Comparison of ENCODE assay signal across 8 cellular contexts in the genomic region with DNA sequence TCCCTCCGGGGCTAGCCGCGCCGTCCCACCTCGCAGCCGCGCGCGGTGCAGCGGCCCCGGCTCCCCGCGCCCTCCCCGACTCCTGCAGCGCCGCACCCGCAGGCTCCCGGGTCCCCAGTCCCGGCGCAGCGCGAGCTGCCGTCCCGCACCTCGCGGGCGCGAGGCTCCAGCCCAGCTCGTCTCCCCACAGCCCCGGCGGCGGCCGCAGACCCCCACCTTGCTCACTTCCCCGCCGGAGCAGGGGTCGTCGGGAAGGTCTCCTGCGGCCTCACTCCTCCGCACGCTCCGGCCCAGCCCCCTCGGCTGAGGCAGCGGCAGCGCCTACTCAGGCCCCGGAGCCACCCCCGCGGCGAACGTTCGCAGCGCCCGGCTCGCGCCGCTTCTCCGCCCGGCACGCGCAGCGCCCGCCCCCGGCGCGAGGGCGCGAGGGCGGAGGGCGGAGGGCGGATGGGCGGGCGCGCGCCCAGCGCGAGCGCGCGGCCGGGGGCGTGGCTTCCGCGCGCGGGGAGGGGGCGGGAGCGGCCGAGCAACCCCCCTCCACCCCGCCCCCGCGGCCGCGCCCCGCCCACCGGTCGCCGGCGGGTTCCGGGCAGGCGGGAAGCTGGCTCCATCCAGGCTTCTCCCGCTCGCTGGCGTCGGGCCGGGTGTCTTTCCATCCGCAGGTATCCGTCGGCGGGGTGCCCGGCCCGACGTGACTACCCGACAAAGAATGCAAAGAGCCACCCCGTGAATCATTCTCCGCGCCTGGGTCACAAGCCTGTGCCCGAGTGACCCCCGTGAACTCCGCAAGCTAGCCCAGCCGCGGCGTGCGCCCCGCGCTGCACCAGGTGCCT. TPM values are rescaled to one million over a fixed set of nuclear protein-coding genes. Genes with fewer than 3 reads are reported as not detected.
A peak's percentile ranks its signal among the peaks of the same experiment; 100 is the strongest.
DNase-seq lines count a peak whose midpoint lies in the region; ATAC-seq and TF ChIP-seq lines count a peak whose summit lies in the region.

A gene (minus strand): TSS at position 408 of the 833 bp plus-strand sequence. CDS start 20,917 bp downstream, outside the sequence.

- ATAC-seq in GM21576 (IDR thresholded peaks at IDR 0.05; ENCODE audit: unreplicated experiment): peak; percentile 57
- peak; percentile 54 for ATAC-seq in thoracic aorta (ENCODE audit: insufficient number of reproducible peaks, low FRiP score, low read depth)

- H3K4me1 ChIP-seq in SK-N-SH (ENCODE audit: control insufficient read depth in 1 of 2, insufficient read depth in 2 of 2, low read depth in 1 of 2, low read length in 1 of 2) (peaks cover 9 to 16% of the 10 kb centered on the region in 2 experiments; a peak in 3 of 4 replicates), thoracic aorta (ENCODE audit: control insufficient read depth in 1 of 2, low read depth in 2 of 2) (peaks cover 9 to 15% of the 10 kb centered on the region in 2 donors)

- DNase-seq in DMS79 treated with DMSO at 0.1 percent for 48 hours (lab: John Stamatoyannopoulos, UW) (peak; percentile 58), SK-N-SH (peak; percentile 100), head of caudate nucleus (peak; percentile 37 to 87 (median 76)), osteocyte (ENCODE audit: extremely low spot score, unreplicated experiment) (peak; percentile 89), thoracic aorta (ENCODE audit: low spot score) (peak; percentile 61)
- peak; percentile 86 for DNase-seq in activated naive CD4-positive, alpha-beta T cell treated with anti-CD3 and anti-CD28 coated beads, Interleukin-2, amount 10 ng/mL, durations not matched to agents 7 days and 5 days

- H3K9ac ChIP-seq in SK-N-SH: peak within 1 kb of the TSS; percentile 73

- H3K27me3 ChIP-seq in SK-N-SH (ENCODE audit: insufficient read depth) (no peaks in the 10 kb centered on the region), thoracic aorta (replicated peaks; ENCODE audit: insufficient read depth) (no peaks in the 10 kb centered on the region)

- no peaks in the 10 kb centered on the region for H3K36me3 Mint-ChIP-seq in activated naive CD4-positive, alpha-beta T cell treated with anti-CD3 and anti-CD28 coated beads, Interleukin-2, amount 10 ng/mL, durations not matched to agents 7 days and 5 days
- no peaks in the 10 kb centered on the region for H3K36me3 Mint-ChIP-seq in osteocyte (ENCODE audit: unreplicated experiment)

- POLR2A ChIA-PET in SK-N-SH (lab: Yijun Ruan, JAX): interaction anchor here (0.5 to 0.8 kb wide), 3 partner anchors 12 to 308 kb away, joined by 3 read pairs; a partner anchor contains a TSS

- intact Hi-C loops in head of caudate nucleus (cut with DNase I): loop anchor here (10.0 kb wide), 1 partner anchor 69 kb away; no protein-coding TSS in a partner anchor

- peak within 1 kb of the TSS; percentile 89 for H2AFZ ChIP-seq in SK-N-SH (ENCODE audit: low read depth)

- peaks cover 31% of the 10 kb centered on the region for H3K4me1 Mint-ChIP-seq in activated naive CD4-positive, alpha-beta T cell treated with anti-CD3 and anti-CD28 coated beads, Interleukin-2, amount 10 ng/mL, durations not matched to agents 7 days and 5 days
- H3K4me1 Mint-ChIP-seq in osteocyte (ENCODE audit: unreplicated experiment): peaks cover 13% of the 10 kb centered on the region

- H3K4me3 ChIP-seq in SK-N-SH (ENCODE audit: low read depth in 2 of 2, low read length in 1 of 2): peak within 1 kb of the TSS; percentile 86 to 91
- H3K4me3 ChIP-seq in thoracic aorta: peak within 1 kb of the TSS; percentile 92

- H3K27ac Mint-ChIP-seq in activated naive CD4-positive, alpha-beta T cell treated with anti-CD3 and anti-CD28 coated beads, Interleukin-2, amount 10 ng/mL, durations not matched to agents 7 days and 5 days: peak within 1 kb of the TSS; percentile 87
- peak within 1 kb of the TSS; percentile 58 for H3K27ac Mint-ChIP-seq in osteocyte (ENCODE audit: unreplicated experiment)

- H3K4me3 Mint-ChIP-seq in activated naive CD4-positive, alpha-beta T cell treated with anti-CD3 and anti-CD28 coated beads, Interleukin-2, amount 10 ng/mL, durations not matched to agents 7 days and 5 days: peak within 1 kb of the TSS; percentile 84
- H3K4me3 Mint-ChIP-seq in osteocyte (ENCODE audit: unreplicated experiment): peak within 1 kb of the TSS; percentile 78

- H4K20me1 ChIP-seq in SK-N-SH (ENCODE audit: insufficient read depth): peaks cover 4% of the 10 kb centered on the region; the same call in 1 of the 2 replicates

- peak within 1 kb of the TSS; percentile 94 for H3K4me2 ChIP-seq in SK-N-SH

- TF ChIP-seq CTCF in SK-N-SH (IDR thresholded peaks at IDR 0.05): no peak
- TF ChIP-seq CTCF in osteocyte (IDR thresholded peaks at IDR 0.05): no peak
- TF ChIP-seq CTCF in thoracic aorta (IDR thresholded peaks at IDR 0.05): no peak

- TF ChIP-seq RAD21 in Ishikawa (IDR thresholded peaks at IDR 0.05; ENCODE audit: low read depth): no peak
- no peak for TF ChIP-seq RAD21 in SK-N-SH (IDR thresholded peaks at IDR 0.05; ENCODE audit: low read length)

- CTCF ChIA-PET in SK-N-SH (lab: Yijun Ruan, JAX): interaction anchor here (0.6 to 6.6 kb wide), 8 partner anchors 9 to 296 kb away, joined by 3 to 58 read pairs (median 4); no protein-coding TSS in a partner anchor
- CTCF ChIA-PET in activated naive CD4-positive, alpha-beta T cell treated with anti-CD3 and anti-CD28 coated beads, Interleukin-2, amount 10 ng/mL, durations not matched to agents 7 days and 5 days (lab: Charles Lee): interaction anchor here (1.9 to 3.4 kb wide), 3 partner anchors 26 to 66 kb away, joined by 4 to 15 read pairs (median 14); no protein-coding TSS in a partner anchor

- peak within 1 kb of the TSS in 1 of 2 experiments; percentile 78; a peak in 3 of 4 replicates for H3K27ac ChIP-seq in SK-N-SH (ENCODE audit: low read depth in 2 of 2, low read length in 1 of 2)
- H3K27ac ChIP-seq in thoracic aorta: peak within 1 kb of the TSS; percentile 80 to 89

- H3K36me3 ChIP-seq in SK-N-SH (replicated peaks in 1 of 2; ENCODE audit: control insufficient read depth in 1 of 2, insufficient read depth in 2 of 2, low read length in 1 of 2) (no peaks in the 10 kb centered on the region), thoracic aorta (no peaks in the 10 kb centered on the region)

- peaks cover 22% of the 10 kb centered on the region for H3F3A ChIP-seq in SK-N-SH (replicated peaks; ENCODE audit: insufficient read depth)

- peaks cover 29% of the 10 kb centered on the region for H3K79me2 ChIP-seq in SK-N-SH (ENCODE audit: insufficient read depth)

- TF ChIP-seq EP300 in Ishikawa (IDR thresholded peaks at IDR 0.05; ENCODE audit: borderline replicate concordance) (no peak), SK-N-SH (IDR thresholded peaks at IDR 0.05; ENCODE audit: borderline replicate concordance in 1 of 2, low read depth in 1 of 2, low read length in 1 of 2) (no peak)

- no peaks in the 10 kb centered on the region for H3K9me3 Mint-ChIP-seq in activated naive CD4-positive, alpha-beta T cell treated with anti-CD3 and anti-CD28 coated beads, Interleukin-2, amount 10 ng/mL, durations not matched to agents 7 days and 5 days
- peaks cover 4% of the 10 kb centered on the region for H3K9me3 Mint-ChIP-seq in osteocyte (ENCODE audit: unreplicated experiment)

- 14% methylated on average over 10 of the region's 124 CpGs for WGBS in SK-N-SH (ENCODE audit: low lambda C conversion rate)

- H3K9me2 ChIP-seq in SK-N-SH: no peaks in the 10 kb centered on the region

- no peaks in the 10 kb centered on the region for H3K9me3 ChIP-seq in SK-N-SH
- no peaks in the 10 kb centered on the region for H3K9me3 ChIP-seq in thoracic aorta

- H3K27me3 Mint-ChIP-seq in activated naive CD4-positive, alpha-beta T cell treated with anti-CD3 and anti-CD28 coated beads, Interleukin-2, amount 10 ng/mL, durations not matched to agents 7 days and 5 days: peaks cover 29% of the 10 kb centered on the region
- H3K27me3 Mint-ChIP-seq in osteocyte (ENCODE audit: unreplicated experiment): peaks cover 13% of the 10 kb centered on the region

TF ChIP-seq in Ishikawa, 13 proteins besides CTCF, POLR2A, EP300 and RAD21:
- TF ChIP-seq, protein P1, sequence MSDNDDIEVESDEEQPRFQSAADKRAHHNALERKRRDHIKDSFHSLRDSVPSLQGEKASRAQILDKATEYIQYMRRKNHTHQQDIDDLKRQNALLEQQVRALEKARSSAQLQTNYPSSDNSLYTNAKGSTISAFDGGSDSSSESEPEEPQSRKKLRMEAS (IDR thresholded peaks at IDR 0.05): peak; percentile 86
- TF ChIP-seq TCF12 (IDR thresholded peaks at IDR 0.05; ENCODE audit: low read depth) (no peak), ZBTB7A (IDR thresholded peaks at IDR 0.05; ENCODE audit: low read depth) (peak; percentile 65; the same call in 1 of the 2 replicates)

TF ChIP-seq in SK-N-SH, 30 proteins besides CTCF, POLR2A, EP300 and RAD21 (continues in another document):
- TF ChIP-seq CHD2 (IDR thresholded peaks at IDR 0.05; ENCODE audit: low read length, partially characterized antibody) (peak; percentile 5), MEF2A (IDR thresholded peaks at IDR 0.05; ENCODE audit: borderline replicate concordance, low read depth) (no peak), POLR2AphosphoS5 (IDR thresholded peaks at IDR 0.05; ENCODE audit: low read depth, low read length) (peak; percentile 43), FOSL2 (IDR thresholded peaks at IDR 0.05; ENCODE audit: borderline replicate concordance, low read depth) (peak; percentile 42; the same call in 1 of the 2 replicates)
- TF ChIP-seq, protein P1 (IDR thresholded peaks at IDR 0.05; ENCODE audit: low read depth): peak; percentile 78

RNA-seq across cellular contexts. Expression of the gene that starts here (rescaled TPM):
- 14.9 and 15.3 TPM in 2 replicates for polyA plus RNA-seq in SK-N-SH (2012; rRNA removed)
- 10.4 and 12.4 TPM in 2 replicates for polyA plus RNA-seq in SK-N-SH (2012; cell fraction: cytosol; rRNA removed)
- 27.1 and 27.4 TPM in 2 replicates for polyA plus RNA-seq in SK-N-SH (2012; cell fraction: nucleus; rRNA removed)
- total RNA-seq in osteocyte (19.6 and 20.9 TPM in 2 replicates), thoracic aorta (10 to 100 TPM; 16.3 to 76.2 TPM)
